ENCODE assay signal across 8 cellular contexts in the genomic region with DNA sequence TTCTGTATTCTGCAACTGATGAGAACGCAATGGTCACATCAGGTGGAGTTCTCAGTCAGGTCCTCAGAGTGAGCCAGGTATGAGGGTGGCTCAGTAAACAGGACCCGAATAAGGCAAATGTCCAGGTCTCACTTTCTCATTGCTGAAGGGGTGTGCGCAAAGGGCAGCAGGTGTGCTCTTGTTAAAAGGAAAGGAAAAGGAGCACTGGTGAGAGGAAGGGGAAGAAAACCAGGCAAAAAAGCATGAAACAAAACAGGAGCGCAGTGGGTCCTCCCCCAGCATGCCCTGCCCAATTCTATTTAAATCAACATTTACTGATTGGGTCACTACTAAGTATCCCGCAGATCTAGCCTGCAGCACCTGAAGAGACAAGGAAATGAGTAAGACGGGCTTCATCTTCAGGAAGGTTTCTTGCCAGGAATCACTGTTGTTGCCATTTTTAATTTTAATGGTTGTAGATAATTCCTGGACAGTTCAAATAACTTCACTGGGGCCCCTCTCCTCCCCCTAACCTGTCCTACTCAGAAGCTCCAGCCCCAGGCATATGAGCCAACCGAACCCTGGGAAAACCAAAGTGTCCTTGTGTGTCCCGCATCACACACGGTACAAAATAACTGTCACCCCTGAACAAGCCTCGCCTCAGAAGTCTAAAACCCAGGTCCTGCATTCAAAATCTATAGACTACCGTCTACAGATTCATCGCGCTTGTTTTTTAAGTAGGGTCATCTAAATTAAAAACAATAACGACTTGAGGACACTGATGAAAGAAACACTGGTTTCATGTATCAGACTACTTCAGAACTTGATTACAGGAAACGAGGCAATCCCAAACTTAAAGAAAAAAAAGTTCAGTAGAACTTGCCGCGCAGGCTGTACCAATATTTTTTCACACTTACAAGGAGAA. TPM values are rescaled to one million over a fixed set of nuclear protein-coding genes. Genes with fewer than 3 reads are reported as not detected.
DNase-seq lines count a peak whose midpoint lies in the region; ATAC-seq and TF ChIP-seq lines count a peak whose summit lies in the region.

No MANE protein-coding gene starts in this region.

- H3K4me3 Mint-ChIP-seq in CD4-positive, alpha-beta T cell = peak overlapping the region; percentile 99

- H3K4me1 Mint-ChIP-seq in CD4-positive, alpha-beta T cell (ENCODE audit: low read depth) = peaks cover 61% of the 10 kb centered on the region

- intact Hi-C loops in CD4-positive, alpha-beta T cell (cut with DNase I, micrococcal nuclease) = loop anchor here (5.0 kb wide), 4 partner anchors 39 to 1949 kb away; partner anchors contain the start of genes E2F3 (in 2 of the 2) and DEK (in 1 of the 2)

- peak overlapping the region; percentile 58 for H3K9ac ChIP-seq in mucosa of stomach (ENCODE audit: low read length)

- H3K27me3 ChIP-seq in CD4-positive, alpha-beta T cell (ENCODE audit: control insufficient read depth, insufficient read depth, low read length) = no peaks in the 10 kb centered on the region
- H3K27me3 ChIP-seq in mucosa of stomach (ENCODE audit: control insufficient read depth, insufficient read depth, low read length) = no peaks in the 10 kb centered on the region

- H3K4me1 ChIP-seq in mucosa of stomach (ENCODE audit: control insufficient read depth, insufficient read depth, low read length) = peaks cover 45% of the 10 kb centered on the region

- no peaks in the 10 kb centered on the region for H3K27me3 Mint-ChIP-seq in CD4-positive, alpha-beta T cell

- ATAC-seq in CD4-positive, alpha-beta T cell (ENCODE audit: poor library complexity) = no peak
- no peak for ATAC-seq in HG02884 (IDR thresholded peaks at IDR 0.05; ENCODE audit: unreplicated experiment)

- H3K9me3 Mint-ChIP-seq in CD4-positive, alpha-beta T cell = no peaks in the 10 kb centered on the region

- TF ChIP-seq CTCF in CD4-positive, alpha-beta T cell (IDR thresholded peaks at IDR 0.05) = no peak
- no peak for TF ChIP-seq CTCF in GM20000 (IDR thresholded peaks at IDR 0.05; ENCODE audit: extremely low read depth, missing control alignments)
- TF ChIP-seq CTCF in coronary artery (IDR thresholded peaks at IDR 0.05) = no peak

- POLR2A ChIA-PET in CD4-positive, alpha-beta T cell (lab: Charles Lee) = interaction anchor here (1.9 kb wide), 1 partner anchor 108 kb away, joined by 15 read pairs; no protein-coding TSS in a partner anchor

- CTCF ChIA-PET in CD4-positive, alpha-beta T cell (lab: Charles Lee) = no interaction called here

- H3K27ac ChIP-seq in CD4-positive, alpha-beta T cell (ENCODE audit: low read depth, low read length) = peak overlapping the region; percentile 13
- H3K27ac ChIP-seq in coronary artery = peak overlapping the region; percentile 85 to 95

- H3K27ac Mint-ChIP-seq in CD4-positive, alpha-beta T cell = peak overlapping the region; percentile 97

- no peaks in the 10 kb centered on the region for H3K9me3 ChIP-seq in CD4-positive, alpha-beta T cell (ENCODE audit: control insufficient read depth, low read length)
- H3K9me3 ChIP-seq in mucosa of stomach (ENCODE audit: control insufficient read depth, low read length) = no peaks in the 10 kb centered on the region

- H3K4me3 ChIP-seq in coronary artery = peak overlapping the region; percentile 93
- peak overlapping the region; percentile 70 for H3K4me3 ChIP-seq in mucosa of stomach (ENCODE audit: low read length)

- H3K36me3 Mint-ChIP-seq in CD4-positive, alpha-beta T cell (ENCODE audit: low read depth) = peaks cover 11% of the 10 kb centered on the region

- DNase-seq in CD4-positive, alpha-beta T cell = no peak
- DNase-seq in GM20000 (ENCODE audit: low spot score) (peak; percentile 32), NCI-H2196 treated with DMSO at 0.1 percent for 48 hours (lab: John Stamatoyannopoulos, UW; ENCODE audit: unreplicated experiment) (peak; percentile 27), coronary artery (ENCODE audit: low spot score) (no peak), foreskin melanocyte (no peak), dedifferentiated amniotic fluid mesenchymal stem cell (ENCODE audit: extremely low spot score) (no peak)

- no peaks in the 10 kb centered on the region for H3K36me3 ChIP-seq in mucosa of stomach (ENCODE audit: control insufficient read depth, insufficient read depth, low read length)

RNA-seq across cellular contexts. Expression of gene MBOAT1, which starts 1.0 kb away (rescaled TPM):
- total RNA-seq in CD4-positive, alpha-beta T cell = 10 to 100 TPM; 17.2 to 18.5 TPM

Comparison
In these comparisons a context has a peak if more than half of its experiments do, and no peak if none do; other contexts are left out.
1. DNase-seq: peak in GM20000 (single experiment) and NCI-H2196 treated with DMSO at 0.1 percent for 48 hours (single experiment); none in CD4-positive, alpha-beta T cell (0 of 10), coronary artery (single experiment), foreskin melanocyte (single experiment) and dedifferentiated amniotic fluid mesenchymal stem cell (single experiment).